Comparison of ENCODE assay signal across 27 cellular contexts in the genomic region with DNA sequence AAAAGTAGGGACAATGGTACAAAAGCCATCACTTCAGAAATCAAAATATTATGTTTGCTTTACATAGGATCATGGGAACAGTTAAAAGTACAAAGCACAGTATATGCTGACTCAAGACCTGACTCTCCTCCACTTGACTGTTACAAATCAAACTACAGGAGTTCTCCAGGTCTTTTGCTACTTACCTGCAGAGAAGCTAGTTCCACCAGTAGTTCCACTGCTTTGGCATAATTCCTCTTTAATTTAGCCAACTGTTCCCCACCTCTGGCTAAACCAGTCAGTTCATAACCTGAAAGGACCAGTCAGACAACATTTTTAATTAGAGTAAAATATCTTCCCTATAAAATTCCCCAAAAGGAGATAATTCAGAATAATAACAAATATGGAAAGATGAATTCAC.
"Had no signal": no experiment of that assay in that cellular context is flagged by ENCODE, and none has a peak within 500 bp of the region (broad histone marks: within the 10 kb centered on the region; RNA-seq: fewer than 3 reads in every experiment).

No MANE protein-coding gene starts in this region.

- DNase-seq: activated CD4-positive, alpha-beta T cell treated with anti-CD3 and anti-CD28 coated beads for 36 hours; activated CD4-positive, alpha-beta T cell treated with anti-CD3 and anti-CD28 coated beads, Interleukin-2, amount 50 U/mL, for 1 hour; activated CD8-positive, alpha-beta memory T cell treated with anti-CD3 and anti-CD28 coated beads, Interleukin-2, amount 50 U/mL, for 4 hours; activated CD8-positive, alpha-beta T cell treated with anti-CD3 and anti-CD28 coated beads for 36 hours; activated gamma-delta T cell treated with Interleukin-2 at 50 U/mL for 16 hours; activated naive CD4-positive, alpha-beta T cell treated with anti-CD3 and anti-CD28 coated beads, Interleukin-2, amount 10 ng/mL, durations not matched to agents 7 days and 5 days; activated naive CD8-positive, alpha-beta T cell treated with anti-CD3 and anti-CD28 coated beads for 36 hours; activated T-cell treated with anti-CD3 and anti-CD28 coated beads, Interleukin-2, amount 50 U/mL, for 72 hours; brain microvascular endothelial cell; central memory CD4-positive, alpha-beta T cell; Kasumi-1; KBM-7; NCI-H1092 treated with DMSO at 0.1 percent for 48 hours; NCI-H1417 treated with DMSO at 0.1 percent for 48 hours; NCI-H1694; NCI-H2029; NCI-H2107; NCI-H2171 treated with DMSO at 0.1 percent for 48 hours; NCI-H226; NCI-H526; NCI-H82; Right ventricle myocardium superior; RPMI8226; T-helper 17 cell; T-helper 9 cell; WERI-Rb-1 had no signal

- ATAC-seq: activated CD4-positive, alpha-beta T cell treated with anti-CD3 and anti-CD28 coated beads for 36 hours; activated CD8-positive, alpha-beta T cell treated with anti-CD3 and anti-CD28 coated beads for 36 hours; activated T-cell treated with anti-CD3 and anti-CD28 coated beads, Interleukin-2, amount 50 U/mL, for 72 hours; Panc1; T-helper 17 cell had no signal

- H3K27me3 ChIP-seq: brain microvascular endothelial cell had no signal

- H3K27ac ChIP-seq: brain microvascular endothelial cell, WERI-Rb-1 had no signal
